8 cellular contexts compared by ENCODE assay signal in genomic region chr6:123803456-123803861, GRCh38. TPM values are rescaled to one million over a fixed set of nuclear protein-coding genes. Genes with fewer than 3 reads are reported as not detected.
A peak's percentile ranks its signal among the peaks of the same experiment; 100 is the strongest.
DNase-seq lines count a peak whose midpoint lies in the region; ATAC-seq and TF ChIP-seq lines count a peak whose summit lies in the region.

No MANE protein-coding gene starts in this region.

- H3K36me3 Mint-ChIP-seq in Caco-2 (ENCODE audit: insufficient read depth, unreplicated experiment): no peaks in the 10 kb centered on the region

- no peaks in the 10 kb centered on the region for H3K36me3 ChIP-seq in Caco-2 (ENCODE audit: control insufficient read depth, insufficient read depth, low read length)
- no peaks in the 10 kb centered on the region for H3K36me3 ChIP-seq in esophagus (ENCODE audit: control insufficient read depth in 2 of 2, insufficient read depth in 2 of 2, low read length in 1 of 2)
- no peaks in the 10 kb centered on the region for H3K36me3 ChIP-seq in ovary

- TF ChIP-seq POLR2A in ovary (IDR thresholded peaks at IDR 0.05): no peak

- H3K27me3 ChIP-seq in Caco-2 (replicated peaks; ENCODE audit: control insufficient read depth, insufficient read depth, low read length) (no peaks in the 10 kb centered on the region), esophagus (ENCODE audit: control insufficient read depth in 1 of 2, insufficient read depth in 2 of 2, low read length in 2 of 2) (peaks cover 7 to 17% of the 10 kb centered on the region in 2 donors), ovary (no peaks in the 10 kb centered on the region)

- H3K4me3 Mint-ChIP-seq in Caco-2 (ENCODE audit: unreplicated experiment): peak overlapping the region; percentile 69

- no TSS peak for BruUV-seq in Caco-2 (replicated peaks; lab: Mats Ljungman, UMichigan)

- no peaks in the 10 kb centered on the region for H3K9me3 ChIP-seq in Caco-2
- no peaks in the 10 kb centered on the region for H3K9me3 ChIP-seq in esophagus (ENCODE audit: control insufficient read depth in 2 of 2, insufficient read depth in 1 of 2, low read depth in 1 of 2, low read length in 1 of 2)
- no peaks in the 10 kb centered on the region for H3K9me3 ChIP-seq in ovary

- H3K9me3 Mint-ChIP-seq in Caco-2 (ENCODE audit: unreplicated experiment): no peaks in the 10 kb centered on the region

- CTCF ChIA-PET in Caco-2 (lab: Charles Lee): no interaction called here

- H3K4me1 Mint-ChIP-seq in Caco-2 (ENCODE audit: low read depth, unreplicated experiment): no peaks in the 10 kb centered on the region

- H3K4me3 ChIP-seq in Caco-2 (ENCODE audit: low read depth, low read length) (peak overlapping the region; percentile 7; the same call in 1 of the 2 replicates), esophagus (ENCODE audit: low read depth in 1 of 2, low read length in 2 of 2) (peak overlapping the region; percentile 41), ovary (peak overlapping the region; percentile 28)

- peaks cover 16% of the 10 kb centered on the region for H3K27me3 Mint-ChIP-seq in Caco-2 (ENCODE audit: insufficient read depth, unreplicated experiment)

- DNase-seq in Caco-2 (peak in 1 of 2 experiments; percentile 1), NCI-H1105 treated with DMSO at 0.1 percent for 48 hours (lab: John Stamatoyannopoulos, UW) (peak; percentile 57), ovary (no peak), SKM-1 treated with dmso at 0.1 percent for 144 hours (lab: John Stamatoyannopoulos, UW; ENCODE audit: unreplicated experiment) (no peak)
- DNase-seq in activated CD8-positive, alpha-beta memory T cell treated with anti-CD3 and anti-CD28 coated beads, Interleukin-2, amount 50 U/mL, for 48 hours: no peak
- no peak for DNase-seq in activated CD4-positive, CD25-positive, alpha-beta regulatory T cell treated with anti-CD3 and anti-CD28 coated beads, Interleukin-2, amount 50 U/mL, for 72 hours

- POLR2A ChIA-PET in Caco-2 (lab: Charles Lee): no interaction called here

- TF ChIP-seq CTCF in Caco-2 (IDR thresholded peaks at IDR 0.05; ENCODE audit: insufficient read depth in 1 of 2, low read depth in 1 of 2, low read length in 1 of 2, severe bottlenecking in 1 of 2, unreplicated experiment in 1 of 2): no peak
- no peak for TF ChIP-seq CTCF in ovary (IDR thresholded peaks at IDR 0.05)

- H3K27ac ChIP-seq in esophagus (ENCODE audit: low read depth in 2 of 2, low read length in 1 of 2) (no peak overlapping the region), ovary (no peak overlapping the region)

- WGBS in esophagus, 2 donors: 1% methylated on average over 62 of the region's 62 CpGs
- 0 to 1% (median 0%) methylated on average over 4 to 62 of the region's 62 CpGs for WGBS in ovary, 3 donors

- H3K27ac Mint-ChIP-seq in Caco-2 (ENCODE audit: unreplicated experiment): no peak overlapping the region

- intact Hi-C loops in Caco-2 (cut with micrococcal nuclease; ENCODE audit: unreplicated experiment): no loop called here
- intact Hi-C loops in ovary (cut with DNase I): no loop called here

- TF ChIP-seq EP300 in ovary (IDR thresholded peaks at IDR 0.05): no peak

- peak; percentile 17 for ATAC-seq in GM21423 (IDR thresholded peaks at IDR 0.05; ENCODE audit: unreplicated experiment)

- H3K4me1 ChIP-seq in Caco-2: no peaks in the 10 kb centered on the region
- peaks cover 0 to 6% of the 10 kb centered on the region in 2 donors for H3K4me1 ChIP-seq in esophagus (ENCODE audit: control insufficient read depth in 2 of 2, insufficient read depth in 2 of 2, low read length in 1 of 2)
- peaks cover 7% of the 10 kb centered on the region for H3K4me1 ChIP-seq in ovary (ENCODE audit: insufficient read depth)

RNA-seq across cellular contexts. Expression of gene NKAIN2, which starts 0.2 kb away (rescaled TPM):
- total RNA-seq in Caco-2 (2022) (not detected in 2 replicates), ovary (1 to 10 TPM in 1 of 7 donors, under 1 TPM in 2, not detected in 4; 0.26 to 1.0 (median 0.40) TPM)
- polyA plus RNA-seq in esophagus (under 1 TPM in 1 of 2 donors, not detected in 1; 0.02 TPM), ovary (under 1 TPM; 0.13 to 0.72 TPM)
